In genomic region chr10:10886861-10887539, GRCh38 we compare ENCODE assay signal across 19 cellular contexts.
A peak's percentile ranks its signal among the peaks of the same experiment; 100 is the strongest.
DNase-seq lines count a peak whose midpoint lies in the region; ATAC-seq and TF ChIP-seq lines count a peak whose summit lies in the region.
"Had no signal": no experiment of that assay in that cellular context is flagged by ENCODE, and none has a peak within 500 bp of the region (broad histone marks: within the 10 kb centered on the region; RNA-seq: fewer than 3 reads in every experiment).

No MANE protein-coding gene starts in this region.

- H4K20me1 ChIP-seq in BLaER1 treated with 17β-estradiol and CSF1 and Interleukin-3, amounts not matched to agents 10 nM and 100 nM, result no peaks in the 10 kb centered on the region

- H3K27me3 ChIP-seq in BLaER1 treated with 17β-estradiol and CSF1 and Interleukin-3, amounts not matched to agents 10 nM and 100 nM, result no peaks in the 10 kb centered on the region
- H3K27me3 ChIP-seq in dorsolateral prefrontal cortex (no peaks in the 10 kb centered on the region), right atrium auricular region (no peaks in the 10 kb centered on the region), SJCRH30 (no peaks in the 10 kb centered on the region)
- H3K27me3 ChIP-seq: Peyer's patch had no signal

- H3K4me2 ChIP-seq in BLaER1 treated with 17β-estradiol and CSF1 and Interleukin-3, amounts not matched to agents 10 nM and 100 nM, result peak overlapping the region in 6 of 11 experiments; percentile 6 to 28 (median 12); a peak in 5 of 22 replicates

- no peak overlapping the region for H3K4me3 ChIP-seq in BLaER1 treated with 17β-estradiol and CSF1 and Interleukin-3, amounts not matched to agents 10 nM and 100 nM
- H3K4me3 ChIP-seq in dorsolateral prefrontal cortex (no peak overlapping the region), right atrium auricular region (no peak overlapping the region), SJCRH30 (no peak overlapping the region)
- H3K4me3 ChIP-seq: HAP-1, Peyer's patch had no signal

- TF ChIP-seq CTCF in dorsolateral prefrontal cortex (IDR thresholded peaks at IDR 0.05 in 54 of 56, conservative IDR thresholded peaks at IDR 0.05 in 2 of 56; ENCODE audit: low read depth in 1 of 56, partially characterized antibody in 56 of 56), result no peak
- no peak for TF ChIP-seq CTCF in right atrium auricular region (IDR thresholded peaks at IDR 0.05)
- no peak for TF ChIP-seq CTCF in omental fat pad (IDR thresholded peaks at IDR 0.05)

- H3K36me3 ChIP-seq in BLaER1 treated with 17β-estradiol and CSF1 and Interleukin-3, amounts not matched to agents 10 nM and 100 nM, result no peaks in the 10 kb centered on the region
- H3K36me3 ChIP-seq in right atrium auricular region (no peaks in the 10 kb centered on the region), SJCRH30 (no peaks in the 10 kb centered on the region)
- H3K36me3 ChIP-seq: HAP-1, Peyer's patch had no signal

- H3K9ac ChIP-seq in BLaER1 treated with 17β-estradiol and CSF1 and Interleukin-3, amounts not matched to agents 10 nM and 100 nM, result no peak overlapping the region

- H3K27ac ChIP-seq in BLaER1 treated with 17β-estradiol and CSF1 and Interleukin-3, amounts not matched to agents 10 nM and 100 nM, result no peak overlapping the region
- H3K27ac ChIP-seq in dorsolateral prefrontal cortex (peak overlapping the region in 33 of 59 donors; percentile 4 to 74 (median 53)), right atrium auricular region (peak overlapping the region; percentile 31 to 72), SJCRH30 (no peak overlapping the region)
- H3K27ac ChIP-seq: C4-2B, HL-60, Peyer's patch had no signal

- intact Hi-C loops in dorsolateral prefrontal cortex (cut with DNase I) (no loop called here), sciatic nerve (cut with DNase I) (no loop called here)

- peak; percentile 61 for ATAC-seq in omental fat pad (ENCODE audit: low FRiP score)
- no peak for ATAC-seq in GM18867 (IDR thresholded peaks at IDR 0.05; ENCODE audit: unreplicated experiment)
- ATAC-seq in sciatic nerve, result no peak

- DNase-seq in dorsolateral prefrontal cortex, result peak in 4 of 10 donors; percentile 16 to 64 (median 56)
- no peak for DNase-seq in right atrium auricular region (ENCODE audit: low spot score)
- no peak for DNase-seq in omental fat pad (ENCODE audit: low spot score)
- no peak for DNase-seq in NCI-H1930 (lab: John Stamatoyannopoulos, UW)
- DNase-seq in sciatic nerve (ENCODE audit: low spot score), result no peak
- DNase-seq in SJCRH30, result no peak
- DNase-seq: COR-L47, KBM-7, NCI-H1105, NCI-H187, NCI-H2171, NCI-H82, Peyer's patch, SHP77 treated with DMSO at 0.1 percent for 48 hours had no signal

- H3K4me1 ChIP-seq in BLaER1 treated with 17β-estradiol and CSF1 and Interleukin-3, amounts not matched to agents 10 nM and 100 nM, result peaks cover 0 to 13% (median 7%) of the 10 kb centered on the region in 10 experiments; a peak in 12 of 20 replicates
- H3K4me1 ChIP-seq in right atrium auricular region (peaks cover 0 to 22% of the 10 kb centered on the region in 2 donors), SJCRH30 (0 out of 2 replicates have a peak, but pooled peaks cover 2% of the 10 kb centered on the region)
- H3K4me1 ChIP-seq: HAP-1, Peyer's patch had no signal

- H3K9me3 ChIP-seq in BLaER1 treated with 17β-estradiol and CSF1 and Interleukin-3, amounts not matched to agents 10 nM and 100 nM (replicated peaks in 1 of 11), result peaks cover 12 to 19% (median 17%) of the 10 kb centered on the region in 11 experiments
- H3K9me3 ChIP-seq in right atrium auricular region (peaks cover 0 to 9% of the 10 kb centered on the region in 2 donors), SJCRH30 (replicated peaks) (0 out of 2 replicates have a peak, but pooled peaks cover 5% of the 10 kb centered on the region)
- H3K9me3 ChIP-seq: HAP-1 had no signal

Comparison
In these comparisons a context has a peak if more than half of its experiments do, and no peak if none do; other contexts are left out.
1. H3K27ac ChIP-seq: peak in dorsolateral prefrontal cortex (33 of 59) and right atrium auricular region (2 of 2); none in BLaER1 treated with 17β-estradiol and CSF1 and Interleukin-3, amounts not matched to agents 10 nM and 100 nM (0 of 11) and SJCRH30 (single experiment).